ENCODE assay signal across 31 cellular contexts in the genomic region with DNA sequence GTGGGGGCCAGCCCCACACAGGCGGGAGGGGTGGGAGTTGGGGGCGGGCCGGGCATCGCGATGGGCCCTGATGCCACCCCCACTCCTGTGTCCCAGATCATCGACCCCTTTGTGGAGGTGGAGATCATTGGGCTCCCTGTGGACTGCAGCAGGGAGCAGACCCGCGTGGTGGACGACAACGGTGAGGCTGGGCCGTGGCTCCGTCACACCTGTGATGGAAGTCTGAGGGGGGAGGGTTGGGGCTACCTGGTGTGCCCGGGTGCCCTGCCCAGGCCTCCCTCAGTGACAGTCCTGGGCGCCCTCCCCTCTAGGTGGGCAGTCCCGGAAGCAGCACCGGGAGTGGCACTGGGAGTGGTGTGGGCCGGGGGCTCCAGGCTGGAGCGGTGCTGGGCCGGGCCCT. TPM values are rescaled to one million over a fixed set of nuclear protein-coding genes. Genes with fewer than 3 reads are reported as not detected.
"Had no signal": no experiment of that assay in that cellular context is flagged by ENCODE, and none has a peak within 500 bp of the region (broad histone marks: within the 10 kb centered on the region; RNA-seq: fewer than 3 reads in every experiment).

No MANE protein-coding gene starts in this region.

- H3K4me3 Mint-ChIP-seq: nephron; neural crest cell; stimulated activated naive B cell treated with anti-CD40 and anti-IgM and Interleukin-4, amounts not matched to agents 10 μg/mL and 1 μg/mL and 100 μg/mL, for 72 hours; stimulated activated naive CD8-positive, alpha-beta T cell treated with anti-CD3 and anti-CD28 coated beads, Interleukin-15, Interleukin-2, amounts not matched to agents 100 ng/mL and 50 ng/mL, for 24 hours; type B pancreatic cell had no signal

- H2AFZ ChIP-seq: parathyroid adenoma had no signal

- H3K9ac ChIP-seq: parathyroid adenoma had no signal

- ATAC-seq: left colon; left lung; lower lobe of right lung; naive thymus-derived CD8-positive, alpha-beta T cell; right lobe of liver; stimulated activated naive B cell treated with anti-CD40 and anti-IgM and Interleukin-4, amounts not matched to agents 10 μg/mL and 1 μg/mL and 100 μg/mL, for 72 hours had no signal

- H3K9me3 ChIP-seq: left lung, lower lobe of right lung, neutrophil, right atrium auricular region, right lobe of liver, tibial nerve, uterus had no signal

- DNase-seq: hypothalamus; immature natural killer cell; kidney; left colon; left lung; lower lobe of right lung; mammary epithelial cell; mesenchymal stem cell; naive thymus-derived CD8-positive, alpha-beta T cell; occipital lobe; right lobe of liver; stimulated activated CD4-positive, alpha-beta T cell treated with anti-CD3 and anti-CD28 coated beads, Interleukin-12 subunit alpha, Interleukin-12 subunit beta, amount 100 ng/mL, for 4 hours; stimulated activated CD4-positive, alpha-beta T cell treated with anti-CD3 and anti-CD28 coated beads, Interleukin-15, amount 100 ng/mL, for 24 hours; stimulated activated CD4-positive, alpha-beta T cell treated with anti-CD3 and anti-CD28 coated beads, Interleukin-2, amount 100 ng/mL, for 24 hours; stimulated activated CD4-positive, alpha-beta T cell treated with anti-CD3 and anti-CD28 coated beads, Interleukin-4, amount 100 ng/mL, for 1 hour; stimulated activated naive B cell treated with anti-CD40 and anti-IgM and Interleukin-4, amounts not matched to agents 10 μg/mL and 1 μg/mL and 100 μg/mL, for 72 hours; substantia nigra; uterus had no signal

- H3K27me3 Mint-ChIP-seq: naive thymus-derived CD8-positive, alpha-beta T cell; progenitor cell of endocrine pancreas; stimulated activated naive B cell treated with anti-CD40 and anti-IgM and Interleukin-4, amounts not matched to agents 10 μg/mL and 1 μg/mL and 100 μg/mL, for 72 hours; stimulated activated naive CD8-positive, alpha-beta T cell treated with anti-CD3 and anti-CD28 coated beads, Interleukin-15, Interleukin-2, amounts not matched to agents 100 ng/mL and 50 ng/mL, for 24 hours; type B pancreatic cell had no signal

- H3K27ac Mint-ChIP-seq: nephron; progenitor cell of endocrine pancreas; stimulated activated naive B cell treated with anti-CD40 and anti-IgM and Interleukin-4, amounts not matched to agents 10 μg/mL and 1 μg/mL and 100 μg/mL, for 72 hours; stimulated activated naive CD8-positive, alpha-beta T cell treated with anti-CD3 and anti-CD28 coated beads, Interleukin-15, Interleukin-2, amounts not matched to agents 100 ng/mL and 50 ng/mL, for 24 hours; type B pancreatic cell had no signal

- H3K4me3 ChIP-seq: left lung, lower lobe of right lung, right atrium auricular region, right lobe of liver, tibial nerve, uterus had no signal

- H3K4me1 ChIP-seq: parathyroid adenoma, right atrium auricular region, uterus had no signal

- H3K36me3 Mint-ChIP-seq: immature natural killer cell; naive thymus-derived CD8-positive, alpha-beta T cell; stimulated activated naive B cell treated with anti-CD40 and anti-IgM and Interleukin-4, amounts not matched to agents 10 μg/mL and 1 μg/mL and 100 μg/mL, for 72 hours; type B pancreatic cell had no signal

- H3K36me3 ChIP-seq: left lung, lower lobe of right lung, neutrophil, right atrium auricular region, right lobe of liver, tibial nerve, uterus had no signal

- H3K4me1 Mint-ChIP-seq: nephron, neural crest cell had no signal

- H3K27me3 ChIP-seq: right atrium auricular region, right lobe of liver had no signal

- H3K9me3 Mint-ChIP-seq: immature natural killer cell; naive thymus-derived CD8-positive, alpha-beta T cell; nephron; neural crest cell; stimulated activated naive B cell treated with anti-CD40 and anti-IgM and Interleukin-4, amounts not matched to agents 10 μg/mL and 1 μg/mL and 100 μg/mL, for 72 hours; stimulated activated naive CD8-positive, alpha-beta T cell treated with anti-CD3 and anti-CD28 coated beads, Interleukin-15, Interleukin-2, amounts not matched to agents 100 ng/mL and 50 ng/mL, for 24 hours; type B pancreatic cell had no signal

- H3K27ac ChIP-seq: left lung, lower lobe of right lung, neutrophil, parathyroid adenoma, right atrium auricular region, right lobe of liver, tibial nerve, uterus had no signal

RNA-seq across cellular contexts. Expression of a gene that starts 22.6 kb away (rescaled TPM):
- total RNA-seq: progenitor cell of endocrine pancreas had no signal

RNA-seq across cellular contexts. Expression of a gene that starts 31.4 kb away (rescaled TPM):
- total RNA-seq: mammary epithelial cell, osteocyte, pulmonary artery endothelial cell, renal cortical epithelial cell, right atrium auricular region had no signal
- polyA plus RNA-seq: immature natural killer cell; liver; mammary epithelial cell; naive thymus-derived CD8-positive, alpha-beta T cell had no signal
